Comparison of ENCODE assay signal across 8 cellular contexts in the genomic region with DNA sequence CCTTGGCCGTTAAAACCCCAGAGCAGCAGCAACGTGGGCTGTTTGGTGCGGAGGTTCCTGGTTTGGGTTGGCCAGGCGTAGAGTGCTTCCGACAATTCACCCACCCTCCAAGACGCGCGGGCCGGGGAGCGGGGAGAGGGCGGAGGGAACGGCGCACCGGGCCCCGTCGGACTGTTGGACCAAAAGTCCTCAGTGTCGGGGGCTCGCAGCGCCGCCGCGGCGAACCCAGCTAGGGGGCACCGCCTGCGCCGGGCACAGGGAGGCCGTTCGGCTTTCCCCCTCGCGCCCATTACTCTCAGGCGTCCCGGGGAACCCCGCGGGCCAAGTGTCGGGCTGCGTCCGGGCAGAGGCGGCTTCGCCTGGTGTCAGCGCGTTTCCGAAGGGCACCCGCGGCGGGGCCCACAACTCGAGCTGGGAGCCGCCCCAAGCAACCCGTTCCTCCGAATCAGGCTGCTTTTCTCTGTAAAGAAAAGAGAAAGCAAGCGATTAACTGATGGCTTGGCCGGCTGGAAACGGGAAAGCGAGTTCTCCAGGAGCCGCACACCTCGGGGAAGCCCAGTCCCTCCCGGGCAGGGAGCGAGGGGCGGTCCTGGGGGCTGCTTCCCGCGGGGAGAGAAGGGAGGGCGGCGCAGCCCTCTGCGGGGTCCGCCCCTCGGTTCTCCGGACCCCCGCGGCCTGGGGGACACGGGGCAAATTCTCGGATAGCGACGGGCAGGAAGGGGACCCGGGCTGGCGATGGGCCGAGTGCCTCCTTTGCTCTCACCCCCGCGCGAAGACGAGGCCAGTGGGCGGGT.
DNase-seq lines count a peak whose midpoint lies in the region; ATAC-seq and TF ChIP-seq lines count a peak whose summit lies in the region.

No MANE protein-coding gene starts in this region.

- H3K4me1 ChIP-seq in psoas muscle, result peaks cover 12% of the 10 kb centered on the region

- H3K4me1 Mint-ChIP-seq in activated naive CD4-positive, alpha-beta T cell treated with anti-CD3 and anti-CD28 coated beads, Interleukin-2, amount 10 ng/mL, durations not matched to agents 7 days and 5 days, result peaks cover 66% of the 10 kb centered on the region

- H3K4me3 Mint-ChIP-seq in activated naive CD4-positive, alpha-beta T cell treated with anti-CD3 and anti-CD28 coated beads, Interleukin-2, amount 10 ng/mL, durations not matched to agents 7 days and 5 days, result peak overlapping the region; percentile 79

- H3K36me3 ChIP-seq in psoas muscle (ENCODE audit: insufficient read depth in 1 of 2, low read depth in 1 of 2), result peaks cover 0 to 8% of the 10 kb centered on the region in 2 donors

- H3K27me3 Mint-ChIP-seq in activated naive CD4-positive, alpha-beta T cell treated with anti-CD3 and anti-CD28 coated beads, Interleukin-2, amount 10 ng/mL, durations not matched to agents 7 days and 5 days, result peaks cover 55% of the 10 kb centered on the region

- peak overlapping the region; percentile 71 for H3K4me3 ChIP-seq in psoas muscle

- CTCF ChIA-PET in activated naive CD4-positive, alpha-beta T cell treated with anti-CD3 and anti-CD28 coated beads, Interleukin-2, amount 10 ng/mL, durations not matched to agents 7 days and 5 days (lab: Charles Lee), result no interaction called here

- no peak for TF ChIP-seq CTCF in psoas muscle (IDR thresholded peaks at IDR 0.05)

- H3K9me3 ChIP-seq in psoas muscle, result no peaks in the 10 kb centered on the region

- peaks cover 17% of the 10 kb centered on the region for H3K36me3 Mint-ChIP-seq in activated naive CD4-positive, alpha-beta T cell treated with anti-CD3 and anti-CD28 coated beads, Interleukin-2, amount 10 ng/mL, durations not matched to agents 7 days and 5 days

- no peak overlapping the region for H3K27ac ChIP-seq in psoas muscle

- H3K27me3 ChIP-seq in psoas muscle (ENCODE audit: insufficient read depth in 3 of 3, low read length in 2 of 3), result peaks cover 0 to 55% (median 22%) of the 10 kb centered on the region in 3 donors

- intact Hi-C loops in left cardiac atrium (cut with DNase I), result no loop called here
- intact Hi-C loops in psoas muscle (cut with DNase I), result no loop called here

- peak overlapping the region; percentile 84 for H3K27ac Mint-ChIP-seq in activated naive CD4-positive, alpha-beta T cell treated with anti-CD3 and anti-CD28 coated beads, Interleukin-2, amount 10 ng/mL, durations not matched to agents 7 days and 5 days

- 0 to 2% (median 1%) methylated on average over 52 to 80 of the region's 80 CpGs for WGBS in psoas muscle, 3 donors

- ATAC-seq in left cardiac atrium (peak; percentile 54 to 66), psoas muscle (peak; percentile 37 to 67 (median 51)), GM18517 (IDR thresholded peaks at IDR 0.05; ENCODE audit: unreplicated experiment) (no peak), HG02588 (IDR thresholded peaks at IDR 0.05; ENCODE audit: unreplicated experiment) (no peak), HG02571 (IDR thresholded peaks at IDR 0.05; ENCODE audit: unreplicated experiment) (no peak)

- H3K9me3 Mint-ChIP-seq in activated naive CD4-positive, alpha-beta T cell treated with anti-CD3 and anti-CD28 coated beads, Interleukin-2, amount 10 ng/mL, durations not matched to agents 7 days and 5 days, result no peaks in the 10 kb centered on the region

- DNase-seq in COR-L47 (lab: John Stamatoyannopoulos, UW) (peak; percentile 8), NCI-H345 treated with DMSO at 0.1 percent for 48 hours (lab: John Stamatoyannopoulos, UW; ENCODE audit: unreplicated experiment) (peak; percentile 12), left cardiac atrium (peak; percentile 72), psoas muscle (no peak)
- DNase-seq in activated naive CD4-positive, alpha-beta T cell treated with anti-CD3 and anti-CD28 coated beads, Interleukin-2, amount 10 ng/mL, durations not matched to agents 7 days and 5 days, result peak; percentile 68

Comparison
In these comparisons a context has a peak if more than half of its experiments do, and no peak if none do; other contexts are left out.
1. DNase-seq: peak in COR-L47 (single experiment), NCI-H345 treated with DMSO at 0.1 percent for 48 hours (single experiment), activated naive CD4-positive, alpha-beta T cell treated with anti-CD3 and anti-CD28 coated beads, Interleukin-2, amount 10 ng/mL, durations not matched to agents 7 days and 5 days (single experiment) and left cardiac atrium (single experiment); none in psoas muscle (0 of 2).
2. ATAC-seq: peak in left cardiac atrium (2 of 2) and psoas muscle (4 of 4); none in GM18517 (single experiment), HG02588 (single experiment) and HG02571 (single experiment).